ENCODE assay signal across 31 cellular contexts in genomic region chr18:49230331-49230730, GRCh38.
"Had no signal": no experiment of that assay in that cellular context is flagged by ENCODE, and none has a peak within 500 bp of the region (broad histone marks: within the 10 kb centered on the region; RNA-seq: fewer than 3 reads in every experiment).

No MANE protein-coding gene starts in this region.

- H3K27me3 Mint-ChIP-seq: activated CD4-positive, alpha-beta memory T cell treated with anti-CD3 and anti-CD28 coated beads, Interleukin-2, amount 10 ng/mL, durations not matched to agents 7 days and 5 days; activated CD4-positive, alpha-beta T cell treated with anti-CD3 and anti-CD28 coated beads, Interleukin-2, amount 10 ng/mL, durations not matched to agents 7 days and 5 days; activated T-cell treated with anti-CD3 and anti-CD28 coated beads, Interleukin-2, amount 50 U/mL, for 24 hours; central memory CD8-positive, alpha-beta T cell; naive thymus-derived CD8-positive, alpha-beta T cell; stimulated activated naive B cell treated with anti-CD40 and anti-IgM and Interleukin-4, amounts not matched to agents 10 μg/mL and 1 μg/mL and 100 μg/mL, for 72 hours had no signal

- ATAC-seq: gastrocnemius medialis; naive thymus-derived CD8-positive, alpha-beta T cell; psoas muscle; stimulated activated naive B cell treated with anti-CD40 and anti-IgM and Interleukin-4, amounts not matched to agents 10 μg/mL and 1 μg/mL and 100 μg/mL, for 72 hours had no signal

- H3K9ac ChIP-seq: neural progenitor cell, parathyroid adenoma had no signal

- H3K4me2 ChIP-seq: hepatocyte, neural progenitor cell, smooth muscle cell had no signal

- DNase-seq: activated CD4-positive, alpha-beta memory T cell treated with anti-CD3 and anti-CD28 coated beads, Interleukin-2, amount 10 ng/mL, durations not matched to agents 7 days and 5 days; activated CD4-positive, alpha-beta T cell treated with anti-CD3 and anti-CD28 coated beads, Interleukin-2, amount 10 ng/mL, durations not matched to agents 7 days and 5 days; activated CD4-positive, CD25-positive, alpha-beta regulatory T cell treated with anti-CD3 and anti-CD28 coated beads, Interleukin-2, amount 50 U/mL, for 72 hours; activated CD8-positive, alpha-beta memory T cell treated with anti-CD3 and anti-CD28 coated beads, Interleukin-2, amount 50 U/mL, for 48 hours; activated gamma-delta T cell; activated naive CD4-positive, alpha-beta T cell treated with anti-CD3 and anti-CD28 coated beads, Interleukin-2, amount 50 U/mL, for 16 hours; activated T-cell treated with anti-CD3 and anti-CD28 coated beads, Interleukin-2, amount 50 U/mL, for 24 hours; amniotic stem cell; dermis blood vessel endothelial cell; effector CD4-positive, alpha-beta T cell; gastrocnemius medialis; islet precursor cell; left cardiac atrium; naive thymus-derived CD8-positive, alpha-beta T cell; occipital lobe; psoas muscle; sigmoid colon; stimulated activated CD4-positive, alpha-beta T cell treated with anti-CD3 and anti-CD28 coated beads, Interleukin-1b, Interleukin-23, amount 100 ng/mL, for 48 hours; stimulated activated naive B cell treated with anti-CD40 and anti-IgM and Interleukin-4, amounts not matched to agents 10 μg/mL and 1 μg/mL and 100 μg/mL, for 72 hours; stomach; T1000; thyroid gland; upper lobe of left lung had no signal

- H3K79me2 ChIP-seq: hepatocyte, parathyroid adenoma had no signal

- H3K4me1 Mint-ChIP-seq: neural progenitor cell; stimulated activated naive B cell treated with anti-CD40 and anti-IgM and Interleukin-4, amounts not matched to agents 10 μg/mL and 1 μg/mL and 100 μg/mL, for 72 hours had no signal

- H3K4me3 Mint-ChIP-seq: activated CD4-positive, alpha-beta memory T cell treated with anti-CD3 and anti-CD28 coated beads, Interleukin-2, amount 10 ng/mL, durations not matched to agents 7 days and 5 days; activated CD4-positive, alpha-beta T cell treated with anti-CD3 and anti-CD28 coated beads, Interleukin-2, amount 10 ng/mL, durations not matched to agents 7 days and 5 days; activated T-cell treated with anti-CD3 and anti-CD28 coated beads, Interleukin-2, amount 50 U/mL, for 24 hours; central memory CD8-positive, alpha-beta T cell; naive thymus-derived CD8-positive, alpha-beta T cell; neural progenitor cell; stimulated activated naive B cell treated with anti-CD40 and anti-IgM and Interleukin-4, amounts not matched to agents 10 μg/mL and 1 μg/mL and 100 μg/mL, for 72 hours; T-helper 1 cell treated with Interleukin-12 subunit alpha and Interleukin-12 subunit beta and Interleukin-4 antibody, amounts not matched to agents 30 μg/mL and 1 μg/mL, for 36 hours had no signal

- H3K27me3 ChIP-seq: breast epithelium, esophagus muscularis mucosa, gastrocnemius medialis, hepatocyte, neural progenitor cell, sigmoid colon, stomach, thyroid gland, upper lobe of left lung had no signal

- H3K9me3 ChIP-seq: breast epithelium, esophagus muscularis mucosa, gastrocnemius medialis, psoas muscle, sigmoid colon, stomach, thyroid gland, upper lobe of left lung had no signal

- H3K4me3 ChIP-seq: breast epithelium, esophagus muscularis mucosa, gastrocnemius medialis, hepatocyte, neural progenitor cell, psoas muscle, sigmoid colon, smooth muscle cell, stomach, thyroid gland, upper lobe of left lung had no signal

- H3K36me3 ChIP-seq: breast epithelium, gastrocnemius medialis, neural progenitor cell, sigmoid colon, thyroid gland, upper lobe of left lung had no signal

- H3K9me3 Mint-ChIP-seq: activated T-cell treated with anti-CD3 and anti-CD28 coated beads, Interleukin-2, amount 50 U/mL, for 24 hours; central memory CD8-positive, alpha-beta T cell; naive thymus-derived CD8-positive, alpha-beta T cell; stimulated activated naive B cell treated with anti-CD40 and anti-IgM and Interleukin-4, amounts not matched to agents 10 μg/mL and 1 μg/mL and 100 μg/mL, for 72 hours; T-helper 1 cell treated with Interleukin-12 subunit alpha and Interleukin-12 subunit beta and Interleukin-4 antibody, amounts not matched to agents 30 μg/mL and 1 μg/mL, for 36 hours had no signal

- H3K27ac ChIP-seq: breast epithelium, esophagus muscularis mucosa, gastrocnemius medialis, hepatocyte, neural progenitor cell, parathyroid adenoma, psoas muscle, sigmoid colon, stomach, thyroid gland, upper lobe of left lung had no signal

- H3K27ac Mint-ChIP-seq: activated CD4-positive, alpha-beta memory T cell treated with anti-CD3 and anti-CD28 coated beads, Interleukin-2, amount 10 ng/mL, durations not matched to agents 7 days and 5 days; activated CD4-positive, alpha-beta T cell treated with anti-CD3 and anti-CD28 coated beads, Interleukin-2, amount 10 ng/mL, durations not matched to agents 7 days and 5 days; activated T-cell treated with anti-CD3 and anti-CD28 coated beads, Interleukin-2, amount 50 U/mL, for 24 hours; naive thymus-derived CD8-positive, alpha-beta T cell; neural progenitor cell; stimulated activated naive B cell treated with anti-CD40 and anti-IgM and Interleukin-4, amounts not matched to agents 10 μg/mL and 1 μg/mL and 100 μg/mL, for 72 hours; T-helper 1 cell treated with Interleukin-12 subunit alpha and Interleukin-12 subunit beta and Interleukin-4 antibody, amounts not matched to agents 30 μg/mL and 1 μg/mL, for 36 hours had no signal

- H3K4me1 ChIP-seq: breast epithelium, gastrocnemius medialis, neural progenitor cell, parathyroid adenoma, psoas muscle, thyroid gland had no signal

- H2AFZ ChIP-seq: hepatocyte, neural progenitor cell, parathyroid adenoma had no signal
